Comparison of ENCODE assay signal across 14 cellular contexts in genomic region chr6:22925920-22926587, GRCh38.
A peak's percentile ranks its signal among the peaks of the same experiment; 100 is the strongest.
DNase-seq lines count a peak whose midpoint lies in the region; ATAC-seq, FAIRE-seq and TF ChIP-seq lines count a peak whose summit lies in the region.
"Had no signal": no experiment of that assay in that cellular context is flagged by ENCODE, and none has a peak within 500 bp of the region (broad histone marks: within the 10 kb centered on the region; RNA-seq: fewer than 3 reads in every experiment).

No MANE protein-coding gene starts in this region.

- no peak for FAIRE-seq in frontal cortex (lab: Jason Lieb, UNC)

- no peak overlapping the region for H3K27ac ChIP-seq in parathyroid adenoma
- H3K27ac ChIP-seq: Peyer's patch had no signal

- POLR2A ChIA-PET in Caco-2 (lab: Charles Lee) = no interaction called here

- H3K4me2 ChIP-seq in Loucy (ENCODE audit: low read depth, low read length, poor library complexity, severe bottlenecking) (no peak overlapping the region), parathyroid adenoma (ENCODE audit: low read length) (no peak overlapping the region)

- H3K9me3 Mint-ChIP-seq in Caco-2 (ENCODE audit: unreplicated experiment) = no peaks in the 10 kb centered on the region
- no peaks in the 10 kb centered on the region for H3K9me3 Mint-ChIP-seq in HFFc6

- H3K9me3 ChIP-seq in Caco-2 (no peaks in the 10 kb centered on the region), Loucy (ENCODE audit: insufficient read depth, low read depth, low read length) (no peaks in the 10 kb centered on the region), parathyroid adenoma (ENCODE audit: control insufficient read depth, low read length) (no peaks in the 10 kb centered on the region)
- H3K9me3 ChIP-seq: HAP-1, Peyer's patch had no signal

- H3K27me3 Mint-ChIP-seq in Caco-2 (ENCODE audit: insufficient read depth, unreplicated experiment) = no peaks in the 10 kb centered on the region
- H3K27me3 Mint-ChIP-seq in HFFc6 (ENCODE audit: insufficient read depth) = no peaks in the 10 kb centered on the region

- TF ChIP-seq CTCF in Caco-2 (IDR thresholded peaks at IDR 0.05; ENCODE audit: insufficient read depth in 1 of 2, low read depth in 1 of 2, low read length in 1 of 2, severe bottlenecking in 1 of 2, unreplicated experiment in 1 of 2) = no peak
- no peak for TF ChIP-seq CTCF in Loucy (conservative IDR thresholded peaks at IDR 0.05; ENCODE audit: low read length)
- TF ChIP-seq CTCF in epithelial cell of esophagus (IDR thresholded peaks at IDR 0.05; ENCODE audit: insufficient read depth, low read depth, low read length, missing control alignments) = no peak
- no peak for TF ChIP-seq CTCF in parathyroid adenoma (IDR thresholded peaks at IDR 0.05)
- TF ChIP-seq CTCF in HFFc6 (IDR thresholded peaks at IDR 0.05) = no peak

- no peaks in the 10 kb centered on the region for H3F3A ChIP-seq in Loucy (ENCODE audit: low read depth)

- no peaks in the 10 kb centered on the region for H4K20me1 ChIP-seq in Loucy (ENCODE audit: insufficient read depth, low read length, poor library complexity, severe bottlenecking)

- H3K4me1 ChIP-seq in Caco-2 (peaks cover 35% of the 10 kb centered on the region), Loucy (ENCODE audit: insufficient read depth, low read length, poor library complexity, severe bottlenecking) (peaks cover 23% of the 10 kb centered on the region), parathyroid adenoma (peaks cover 8% of the 10 kb centered on the region)
- H3K4me1 ChIP-seq: Peyer's patch had no signal

- peak in 1 of 2 experiments; percentile 29 for DNase-seq in Caco-2
- peak; percentile 18 for DNase-seq in epithelial cell of esophagus (ENCODE audit: low read depth)
- no peak for DNase-seq in HT-29 (ENCODE audit: low spot score)
- DNase-seq in frontal cortex (ENCODE audit: low spot score in 2 of 2) = no peak
- DNase-seq in HFFc6 = no peak
- DNase-seq: MV-4-11, NCI-H1436 treated with DMSO at 0.1 percent for 48 hours, NCI-H446 treated with DMSO at 0.1 percent for 48 hours, Peyer's patch, Right ventricle myocardium superior had no signal

- no TSS peak for BruUV-seq in Caco-2 (replicated peaks; lab: Mats Ljungman, UMichigan)

- H2AFZ ChIP-seq in Loucy (ENCODE audit: low read length) (0 out of 2 replicates have a peak overlapping the region, but pooled peaks have one; percentile 15), parathyroid adenoma (peak overlapping the region; percentile 60)

- H3K36me3 ChIP-seq in Caco-2 (ENCODE audit: control insufficient read depth, insufficient read depth, low read length) (no peaks in the 10 kb centered on the region), Loucy (ENCODE audit: insufficient read depth, low read length) (no peaks in the 10 kb centered on the region), parathyroid adenoma (ENCODE audit: control insufficient read depth, insufficient read depth, low read length) (no peaks in the 10 kb centered on the region)
- H3K36me3 ChIP-seq: HAP-1, Peyer's patch had no signal

- no peak for ATAC-seq in GM18870 (IDR thresholded peaks at IDR 0.05; ENCODE audit: unreplicated experiment)

- H3K9ac ChIP-seq in Loucy (ENCODE audit: low read depth, low read length, poor library complexity, severe bottlenecking) = no peak overlapping the region
- H3K9ac ChIP-seq in parathyroid adenoma = no peak overlapping the region

- CTCF ChIA-PET in Caco-2 (lab: Charles Lee) = no interaction called here

- no peaks in the 10 kb centered on the region for H3K27me3 ChIP-seq in Caco-2 (replicated peaks; ENCODE audit: control insufficient read depth, insufficient read depth, low read length)
- no peaks in the 10 kb centered on the region for H3K27me3 ChIP-seq in Loucy (ENCODE audit: insufficient read depth, low read length, poor library complexity, severe bottlenecking)
- H3K27me3 ChIP-seq in parathyroid adenoma (ENCODE audit: control insufficient read depth, insufficient read depth, low read length) = no peaks in the 10 kb centered on the region
- H3K27me3 ChIP-seq: Peyer's patch had no signal

- H3K36me3 Mint-ChIP-seq in Caco-2 (ENCODE audit: insufficient read depth, unreplicated experiment) (peaks cover 5% of the 10 kb centered on the region), HFFc6 (ENCODE audit: low read depth) (no peaks in the 10 kb centered on the region)

- H3K9me2 ChIP-seq in Loucy (replicated peaks; ENCODE audit: low read depth, low read length) = no peaks in the 10 kb centered on the region

- H3K4me3 ChIP-seq in Caco-2 (ENCODE audit: low read depth, low read length) (no peak overlapping the region), Loucy (ENCODE audit: low read length, poor library complexity, severe bottlenecking) (no peak overlapping the region), epithelial cell of esophagus (ENCODE audit: low read length) (no peak overlapping the region), parathyroid adenoma (ENCODE audit: low read depth, low read length) (no peak overlapping the region)
- H3K4me3 ChIP-seq: HAP-1, Peyer's patch had no signal

- peak overlapping the region; percentile 48 for H3K27ac Mint-ChIP-seq in Caco-2 (ENCODE audit: unreplicated experiment)
- H3K27ac Mint-ChIP-seq in HFFc6 = no peak overlapping the region

- intact Hi-C loops in Caco-2 (cut with micrococcal nuclease; ENCODE audit: unreplicated experiment) = no loop called here

- H3K79me2 ChIP-seq in Loucy (ENCODE audit: insufficient read depth, low read length) = no peaks in the 10 kb centered on the region
- no peaks in the 10 kb centered on the region for H3K79me2 ChIP-seq in parathyroid adenoma

- H3K4me1 Mint-ChIP-seq in Caco-2 (ENCODE audit: low read depth, unreplicated experiment) = peaks cover 29% of the 10 kb centered on the region
- no peaks in the 10 kb centered on the region for H3K4me1 Mint-ChIP-seq in HFFc6 (ENCODE audit: low read depth)

- H3K4me3 Mint-ChIP-seq in Caco-2 (ENCODE audit: unreplicated experiment) = peak overlapping the region; percentile 35
- H3K4me3 Mint-ChIP-seq in HFFc6 = no peak overlapping the region
